ENCODE assay signal across 12 cellular contexts in the genomic region with DNA sequence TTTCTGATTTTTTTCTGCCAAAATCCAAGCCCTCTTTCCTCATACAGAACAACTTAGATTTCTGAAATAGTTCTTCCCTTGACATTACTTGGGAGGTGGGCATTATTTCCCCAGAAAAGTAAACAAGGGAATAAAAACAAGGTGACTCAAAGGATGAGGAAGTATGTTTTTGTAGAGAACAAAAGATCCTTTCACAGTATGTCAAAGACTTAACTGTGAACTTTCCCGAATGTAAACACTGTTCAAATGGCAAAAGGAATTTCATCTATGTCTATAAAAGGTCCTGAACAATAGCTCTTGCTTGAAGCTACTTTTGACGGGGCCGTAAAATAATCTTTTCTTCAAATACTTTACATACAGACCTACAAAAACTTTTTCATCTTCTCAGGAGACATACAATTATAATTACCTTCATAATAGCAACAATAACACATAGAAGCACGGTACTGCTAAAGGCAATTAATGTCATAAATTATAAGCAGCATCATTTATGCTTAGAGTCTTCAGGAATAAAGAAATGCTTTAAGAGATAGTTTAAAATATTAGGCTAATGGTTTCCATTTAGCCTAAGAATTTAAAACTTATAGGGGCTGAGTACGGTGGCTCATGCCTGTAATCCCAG.
A peak's percentile ranks its signal among the peaks of the same experiment; 100 is the strongest.
DNase-seq lines count a peak whose midpoint lies in the region; ATAC-seq and TF ChIP-seq lines count a peak whose summit lies in the region.
"Had no signal": no experiment of that assay in that cellular context is flagged by ENCODE, and none has a peak within 500 bp of the region (broad histone marks: within the 10 kb centered on the region; RNA-seq: fewer than 3 reads in every experiment).

No MANE protein-coding gene starts in this region.

- 43 to 52% methylated on average over 5 of the region's 5 CpGs for WGBS in upper lobe of left lung, 2 donors
- 36 to 50% methylated on average over 5 of the region's 5 CpGs for WGBS in esophagus squamous epithelium, 2 donors

- ATAC-seq in left lung (peak; percentile 32), upper lobe of left lung (ENCODE audit: low FRiP score in 2 of 2) (no peak)

- TF ChIP-seq EP300 in upper lobe of left lung (IDR thresholded peaks at IDR 0.05) = peak in 1 of 4 donors; percentile 9

- TF ChIP-seq CTCF in astrocyte of the spinal cord (IDR thresholded peaks at IDR 0.05; ENCODE audit: low read depth, low read length) (no peak), left lung (IDR thresholded peaks at IDR 0.05) (no peak), upper lobe of left lung (IDR thresholded peaks at IDR 0.05) (no peak), esophagus squamous epithelium (IDR thresholded peaks at IDR 0.05) (no peak)

- peak; percentile 6 for DNase-seq in NCI-H146 (lab: John Stamatoyannopoulos, UW)
- DNase-seq in NCI-H146 treated with DMSO at 0.1 percent for 48 hours (lab: John Stamatoyannopoulos, UW; ENCODE audit: unreplicated experiment) = no peak
- peak; percentile 84 for DNase-seq in astrocyte of the spinal cord (ENCODE audit: low read depth, low spot score)
- no peak for DNase-seq in left lung
- DNase-seq in upper lobe of left lung = no peak
- DNase-seq in AG20443 (ENCODE audit: low spot score) = no peak
- no peak for DNase-seq in esophagus squamous epithelium (lab: John Stamatoyannopoulos, UW)
- no peak for DNase-seq in stimulated activated CD4-positive, alpha-beta T cell treated with anti-CD3 and anti-CD28 coated beads, Interleukin-12 subunit alpha, Interleukin-12 subunit beta, amount 100 ng/mL, for 4 hours
- DNase-seq: 8988T; effector memory CD4-positive, alpha-beta T cell; NCI-H345; T-helper 2 cell had no signal

- H3K27ac ChIP-seq in left lung (peak overlapping the region; percentile 60 to 64), upper lobe of left lung (peak overlapping the region; percentile 59 to 90 (median 72)), esophagus squamous epithelium (peak overlapping the region in 2 of 4 donors; percentile 31 to 41)

- H3K4me1 ChIP-seq in left lung = peaks cover 24 to 72% of the 10 kb centered on the region in 2 donors
- H3K4me1 ChIP-seq in upper lobe of left lung = peaks cover 37 to 83% (median 45%) of the 10 kb centered on the region in 4 donors
- peaks cover 0 to 30% (median 4%) of the 10 kb centered on the region in 3 donors for H3K4me1 ChIP-seq in esophagus squamous epithelium

- TF ChIP-seq POLR2A in upper lobe of left lung (IDR thresholded peaks at IDR 0.05) (no peak), esophagus squamous epithelium (IDR thresholded peaks at IDR 0.05) (no peak)

- intact Hi-C loops in left lung (cut with DNase I) = loop anchor here in 1 of 2 donors (10.0 kb wide), 1 partner anchor 194 kb away; the partner anchor contains the start of gene RGCC
- intact Hi-C loops in esophagus squamous epithelium (cut with DNase I) = no loop called here

- no peaks in the 10 kb centered on the region for H3K9me3 ChIP-seq in left lung
- H3K9me3 ChIP-seq in upper lobe of left lung = no peaks in the 10 kb centered on the region
- H3K9me3 ChIP-seq in esophagus squamous epithelium = no peaks in the 10 kb centered on the region

- no peaks in the 10 kb centered on the region for H3K27me3 ChIP-seq in left lung
- no peaks in the 10 kb centered on the region for H3K27me3 ChIP-seq in upper lobe of left lung
- no peaks in the 10 kb centered on the region for H3K27me3 ChIP-seq in esophagus squamous epithelium

- in situ Hi-C loops in astrocyte of the spinal cord (cut with HindIII; ENCODE audit: low sequenced_read_pairs) = no loop called here

- H3K4me3 ChIP-seq in astrocyte of the spinal cord (ENCODE audit: low read depth, low read length) = no peak overlapping the region
- no peak overlapping the region for H3K4me3 ChIP-seq in left lung
- H3K4me3 ChIP-seq in upper lobe of left lung = no peak overlapping the region
- no peak overlapping the region for H3K4me3 ChIP-seq in esophagus squamous epithelium

- H3K36me3 ChIP-seq in left lung (no peaks in the 10 kb centered on the region), upper lobe of left lung (no peaks in the 10 kb centered on the region), esophagus squamous epithelium (no peaks in the 10 kb centered on the region)

Comparison
In these comparisons a context has a peak if more than half of its experiments do, and no peak if none do; other contexts are left out.
1. DNase-seq: peak in NCI-H146 (single experiment) and astrocyte of the spinal cord (single experiment); none in NCI-H146 treated with DMSO at 0.1 percent for 48 hours (single experiment), left lung (0 of 2), upper lobe of left lung (0 of 2), AG20443 (single experiment), esophagus squamous epithelium (single experiment) and stimulated activated CD4-positive, alpha-beta T cell treated with anti-CD3 and anti-CD28 coated beads, Interleukin-12 subunit alpha, Interleukin-12 subunit beta, amount 100 ng/mL, for 4 hours (single experiment).